10 cellular contexts compared by ENCODE assay signal in genomic region chr10:69406302-69406811, GRCh38. TPM values are rescaled to one million over a fixed set of nuclear protein-coding genes. Genes with fewer than 3 reads are reported as not detected.
DNase-seq lines count a peak whose midpoint lies in the region; ATAC-seq, FAIRE-seq and TF ChIP-seq lines count a peak whose summit lies in the region.
"Had no signal": no experiment of that assay in that cellular context is flagged by ENCODE, and none has a peak within 500 bp of the region (broad histone marks: within the 10 kb centered on the region; RNA-seq: fewer than 3 reads in every experiment).

No MANE protein-coding gene starts in this region.

- H3K36me3 Mint-ChIP-seq in brain = peaks cover 32% of the 10 kb centered on the region
- peaks cover 30% of the 10 kb centered on the region for H3K36me3 Mint-ChIP-seq in stimulated activated memory B cell treated with anti-CD40 and anti-IgM and Interleukin-4, amounts not matched to agents 10 μg/mL and 1 μg/mL and 100 μg/mL, for 72 hours

- H3K27ac Mint-ChIP-seq in brain = peak overlapping the region in 4 of 5 experiments; percentile 11 to 76 (median 48)
- H3K27ac Mint-ChIP-seq in stimulated activated memory B cell treated with anti-CD40 and anti-IgM and Interleukin-4, amounts not matched to agents 10 μg/mL and 1 μg/mL and 100 μg/mL, for 72 hours = peak overlapping the region; percentile 12

- FAIRE-seq in kidney (lab: Jason Lieb, UNC) = no peak
- FAIRE-seq: astrocyte had no signal

- ATAC-seq in stimulated activated memory B cell treated with anti-CD40 and anti-IgM and Interleukin-4, amounts not matched to agents 10 μg/mL and 1 μg/mL and 100 μg/mL, for 72 hours = no peak

- H3K9me3 Mint-ChIP-seq in brain = peaks cover 0 to 3% (median 0%) of the 10 kb centered on the region in 5 experiments
- no peaks in the 10 kb centered on the region for H3K9me3 Mint-ChIP-seq in stimulated activated memory B cell treated with anti-CD40 and anti-IgM and Interleukin-4, amounts not matched to agents 10 μg/mL and 1 μg/mL and 100 μg/mL, for 72 hours

- H3K36me3 ChIP-seq in kidney (ENCODE audit: control insufficient read depth in 1 of 2, insufficient read depth in 2 of 2, low read length in 2 of 2) = peaks cover 0 to 2% of the 10 kb centered on the region in 2 donors

- DNase-seq in DMS 273 (lab: John Stamatoyannopoulos, UW; ENCODE audit: unreplicated experiment) (peak; percentile 45), DMS 273 treated with DMSO at 0.1 percent for 48 hours (lab: John Stamatoyannopoulos, UW) (no peak), kidney (peak; percentile 90), GM03348 (ENCODE audit: low spot score) (no peak), NCI-H1417 (lab: John Stamatoyannopoulos, UW) (no peak), SIG-M5 treated with dmso at 0.1 percent for 504 hours (lab: John Stamatoyannopoulos, UW; ENCODE audit: unreplicated experiment) (no peak)

- no peaks in the 10 kb centered on the region for H3K9me3 ChIP-seq in kidney (ENCODE audit: control insufficient read depth in 1 of 2, low read length in 2 of 2)

- no peak for TF ChIP-seq CTCF in brain (conservative IDR thresholded peaks at IDR 0.05)
- TF ChIP-seq CTCF in kidney (IDR thresholded peaks at IDR 0.05; ENCODE audit: borderline replicate concordance, extremely low read depth, insufficient read depth) = no peak

- intact Hi-C loops in kidney (cut with DNase I) = no loop called here

- peaks cover 0 to 11% of the 10 kb centered on the region in 2 donors for H3K4me1 ChIP-seq in kidney (ENCODE audit: control insufficient read depth in 1 of 2, insufficient read depth in 1 of 2, low read depth in 1 of 2, low read length in 2 of 2)

- no peak overlapping the region for H3K9ac ChIP-seq in kidney (ENCODE audit: low read length in 2 of 2)

- H3K4me1 Mint-ChIP-seq in brain = peaks cover 41% of the 10 kb centered on the region
- H3K4me1 Mint-ChIP-seq in stimulated activated memory B cell treated with anti-CD40 and anti-IgM and Interleukin-4, amounts not matched to agents 10 μg/mL and 1 μg/mL and 100 μg/mL, for 72 hours = peaks cover 44% of the 10 kb centered on the region

- no peaks in the 10 kb centered on the region for H3K27me3 Mint-ChIP-seq in brain
- H3K27me3 Mint-ChIP-seq in stimulated activated memory B cell treated with anti-CD40 and anti-IgM and Interleukin-4, amounts not matched to agents 10 μg/mL and 1 μg/mL and 100 μg/mL, for 72 hours = no peaks in the 10 kb centered on the region

- no peak overlapping the region for H3K4me3 ChIP-seq in kidney (ENCODE audit: low read length in 2 of 2)

- peak overlapping the region in 2 of 5 experiments; percentile 21 to 52 for H3K4me3 Mint-ChIP-seq in brain
- H3K4me3 Mint-ChIP-seq in stimulated activated memory B cell treated with anti-CD40 and anti-IgM and Interleukin-4, amounts not matched to agents 10 μg/mL and 1 μg/mL and 100 μg/mL, for 72 hours = no peak overlapping the region

- H3K27ac ChIP-seq in kidney (ENCODE audit: low read depth in 2 of 2, low read length in 2 of 2) = peak overlapping the region in 1 of 2 donors; percentile 53
- H3K27ac ChIP-seq: VCaP had no signal

RNA-seq across cellular contexts. Expression of gene TACR2, which starts 10.4 kb away (rescaled TPM):
- polyA plus RNA-seq in brain (ENCODE audit: insufficient read depth, low read depth, low replicate concordance) (1.0 TPM), kidney (ENCODE audit: insufficient read depth, low read depth, low replicate concordance) (0.37 TPM)
- 0.38 TPM for total RNA-seq in kidney
- total RNA-seq: astrocyte had no signal

RNA-seq across cellular contexts. Expression of gene TSPAN15, which starts 44.9 kb away (rescaled TPM):
- 38.4 TPM for polyA plus RNA-seq in brain (ENCODE audit: insufficient read depth, low read depth, low replicate concordance)
- 65.4 TPM for total RNA-seq in kidney
- polyA plus RNA-seq in kidney (ENCODE audit: insufficient read depth, low read depth, low replicate concordance) = 28.2 TPM

Comparison
In these comparisons a context has a peak if more than half of its experiments do, and no peak if none do; other contexts are left out.
1. DNase-seq: peak in DMS 273 (single experiment) and kidney (single experiment); none in DMS 273 treated with DMSO at 0.1 percent for 48 hours (single experiment), GM03348 (single experiment), NCI-H1417 (0 of 3) and SIG-M5 treated with dmso at 0.1 percent for 504 hours (single experiment).